ENCODE assay signal across 11 cellular contexts in the genomic region with DNA sequence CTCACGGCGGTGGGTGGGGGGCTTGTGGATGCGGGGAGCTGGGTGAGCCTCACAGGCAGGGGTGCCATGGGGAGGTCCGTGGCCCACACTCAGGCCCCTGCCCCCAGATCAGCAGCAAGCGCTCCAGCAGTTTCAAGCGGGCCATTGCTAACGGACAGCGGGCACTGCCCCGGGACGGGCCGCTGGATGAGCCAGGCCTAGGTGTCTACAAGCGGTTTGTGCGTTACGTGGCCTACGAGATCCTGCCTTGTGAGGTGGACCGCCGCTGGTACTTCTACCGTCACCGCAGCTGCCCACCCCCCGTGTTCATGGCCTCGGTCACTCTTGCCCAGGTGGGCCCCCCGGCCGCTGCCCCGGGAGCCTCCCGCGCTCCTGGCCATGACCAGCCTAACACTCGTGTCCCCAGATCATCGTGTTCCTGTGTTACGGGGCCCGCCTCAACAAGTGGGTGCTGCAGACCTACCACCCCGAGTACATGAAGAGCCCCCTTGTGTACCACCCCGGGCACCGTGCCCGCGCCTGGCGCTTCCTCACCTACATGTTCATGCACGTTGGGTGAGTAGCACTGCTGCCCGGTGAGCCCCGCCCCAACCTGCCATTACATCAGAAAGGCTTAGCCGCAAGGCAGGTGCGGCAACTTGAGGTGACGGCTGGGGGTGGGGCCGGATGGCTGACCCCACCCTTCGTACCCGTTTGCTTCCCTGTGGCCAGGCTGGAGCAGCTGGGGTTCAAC. TPM values are rescaled to one million over a fixed set of nuclear protein-coding genes. Genes with fewer than 3 reads are reported as not detected.
DNase-seq lines count a peak whose midpoint lies in the region; ATAC-seq and TF ChIP-seq lines count a peak whose summit lies in the region.
"Had no signal": no experiment of that assay in that cellular context is flagged by ENCODE, and none has a peak within 500 bp of the region (broad histone marks: within the 10 kb centered on the region; RNA-seq: fewer than 3 reads in every experiment).

No MANE protein-coding gene starts in this region.

- TF ChIP-seq POLR2A in adrenal gland (IDR thresholded peaks at IDR 0.05), result no peak

- intact Hi-C loops in mucosa of descending colon (cut with DNase I, micrococcal nuclease), result no loop called here
- intact Hi-C loops in posterior vena cava (cut with DNase I), result no loop called here
- intact Hi-C loops in adrenal gland (cut with DNase I), result no loop called here

- H3K4me1 ChIP-seq in mucosa of descending colon (ENCODE audit: low read depth) (peaks cover 46% of the 10 kb centered on the region), adrenal gland (replicated peaks in 1 of 2) (peaks cover 25% of the 10 kb centered on the region in 2 donors)

- peak; percentile 68 for ATAC-seq in mucosa of descending colon
- ATAC-seq: GM12878; naive thymus-derived CD8-positive, alpha-beta T cell had no signal

- TF ChIP-seq CTCF in VCaP (conservative IDR thresholded peaks at IDR 0.05), result no peak
- no peak for TF ChIP-seq CTCF in mucosa of descending colon (IDR thresholded peaks at IDR 0.05)
- TF ChIP-seq CTCF in adrenal gland (IDR thresholded peaks at IDR 0.05), result no peak

- 80 to 93% (median 83%) methylated on average over 16 to 45 of the region's 45 CpGs for WGBS in adrenal gland, 4 donors

- peak overlapping the region; percentile 62; the same call in 1 of the 2 replicates for H3K27ac ChIP-seq in VCaP
- H3K27ac ChIP-seq in adrenal gland, result no peak overlapping the region

- no peak overlapping the region for H3K4me3 ChIP-seq in mucosa of descending colon
- no peak overlapping the region for H3K4me3 ChIP-seq in adrenal gland
- H3K4me3 ChIP-seq: GM12878 had no signal

- peak; percentile 93 for DNase-seq in DMS79 treated with DMSO at 0.1 percent for 48 hours (lab: John Stamatoyannopoulos, UW)
- peak; percentile 92 to 93 for DNase-seq in NCI-H187 (lab: John Stamatoyannopoulos, UW)
- peak; percentile 92 to 95 (median 94) for DNase-seq in mucosa of descending colon
- no peak for DNase-seq in posterior vena cava (ENCODE audit: low spot score)
- no peak for DNase-seq in germinal center (ENCODE audit: low spot score)
- DNase-seq in nucleus accumbens (lab: John Stamatoyannopoulos, UW), result no peak
- no peak for DNase-seq in adrenal gland
- DNase-seq: Karpas-422 had no signal

- H3K36me3 ChIP-seq in mucosa of descending colon (ENCODE audit: low read depth) (peaks cover 4% of the 10 kb centered on the region), adrenal gland (replicated peaks in 1 of 2) (peaks cover 0 to 25% of the 10 kb centered on the region in 2 donors)

- H3K9me3 ChIP-seq in mucosa of descending colon (no peaks in the 10 kb centered on the region), adrenal gland (replicated peaks in 1 of 3) (no peaks in the 10 kb centered on the region)

- H3K27me3 ChIP-seq in adrenal gland, result no peaks in the 10 kb centered on the region

RNA-seq across cellular contexts. Expression of a gene that starts 1.3 kb away (rescaled TPM):
- total RNA-seq in mucosa of descending colon (1 to 10 TPM; 2.8 to 3.4 (median 3.0) TPM), posterior vena cava (under 1 TPM; 0.71 to 0.79 TPM), adrenal gland (10 to 100 TPM in 1 of 8 donors, 1 to 10 TPM in 7; 1.4 to 11.5 (median 3.8) TPM)
- polyA plus RNA-seq in adrenal gland, result 10 to 100 TPM in 2 of 3 donors, under 1 TPM in 1; 0.13 to 21.1 (median 12.2) TPM
- polyA plus RNA-seq: naive thymus-derived CD8-positive, alpha-beta T cell had no signal

RNA-seq across cellular contexts. Expression of a gene that starts 3.5 kb away (rescaled TPM):
- total RNA-seq in mucosa of descending colon (100 to 1,000 TPM in 2 of 3 donors, 10 to 100 TPM in 1; 77.8 to 119 (median 108) TPM), posterior vena cava (10 to 100 TPM; 73.3 to 79.7 TPM), adrenal gland (100 to 1,000 TPM; 160 to 339 (median 213) TPM)
- 100 to 1,000 TPM; 121 to 199 (median 177) TPM for polyA plus RNA-seq in adrenal gland

RNA-seq across cellular contexts. Expression of a gene that starts 7.4 kb away (rescaled TPM):
- total RNA-seq in mucosa of descending colon (10 to 100 TPM; 39.5 to 60.5 (median 46.9) TPM), posterior vena cava (10 to 100 TPM; 49.8 to 58.9 TPM), adrenal gland (100 to 1,000 TPM in 3 of 8 donors, 10 to 100 TPM in 5; 80.1 to 137 (median 98.8) TPM)
- polyA plus RNA-seq in adrenal gland, result 10 to 100 TPM; 50.8 to 97.7 (median 72.6) TPM

RNA-seq across cellular contexts. Expression of a gene that starts 8.8 kb away (rescaled TPM):
- 100 to 1,000 TPM; 124 to 138 (median 127) TPM for total RNA-seq in mucosa of descending colon
- total RNA-seq in posterior vena cava, result 10 to 100 TPM; 57.5 to 65.1 TPM
- total RNA-seq in adrenal gland, result 100 to 1,000 TPM in 2 of 8 donors, 10 to 100 TPM in 6; 34.7 to 177 (median 89.2) TPM
- 100 to 1,000 TPM in 2 of 3 donors, 10 to 100 TPM in 1; 37.9 to 462 (median 302) TPM for polyA plus RNA-seq in adrenal gland

RNA-seq across cellular contexts. Expression of a gene that starts 13.5 kb away (rescaled TPM):
- total RNA-seq in mucosa of descending colon, result 10 to 100 TPM in 2 of 3 donors, 1 to 10 TPM in 1; 9.2 to 13.4 (median 10.5) TPM
- total RNA-seq in posterior vena cava, result 1 to 10 TPM; 7.4 to 7.5 TPM
- total RNA-seq in adrenal gland, result 10 to 100 TPM; 12.8 to 24.5 (median 18.0) TPM
- 10 to 100 TPM in 2 of 3 donors, 1 to 10 TPM in 1; 2.2 to 15.0 (median 10.9) TPM for polyA plus RNA-seq in adrenal gland

Comparison
In these comparisons a context has a peak if more than half of its experiments do, and no peak if none do; other contexts are left out.
1. DNase-seq: peak in DMS79 treated with DMSO at 0.1 percent for 48 hours (single experiment), NCI-H187 (2 of 2) and mucosa of descending colon (3 of 3); none in posterior vena cava (single experiment), germinal center (single experiment), nucleus accumbens (0 of 56) and adrenal gland (0 of 7).